Comparison of ENCODE assay signal across 11 cellular contexts in the genomic region with DNA sequence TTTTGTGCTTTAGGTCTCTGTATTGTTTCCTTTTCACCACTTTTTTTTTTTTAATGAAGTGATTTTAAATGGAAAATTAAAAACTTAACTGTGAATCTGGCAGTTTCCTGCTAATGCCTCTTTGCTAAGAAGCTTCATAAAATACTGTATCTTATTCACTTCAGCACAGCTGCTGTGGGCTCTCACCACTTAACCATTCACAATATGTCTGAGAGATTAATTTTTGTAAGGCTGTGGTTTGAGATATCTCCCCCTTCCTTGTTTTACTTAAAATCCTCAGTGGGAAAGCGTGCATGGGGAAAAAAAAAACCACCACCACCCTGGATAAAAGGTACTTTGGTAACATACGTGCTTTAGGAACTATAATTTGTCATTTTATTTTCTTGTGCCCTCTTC.
DNase-seq lines count a peak whose midpoint lies in the region; ATAC-seq, FAIRE-seq and TF ChIP-seq lines count a peak whose summit lies in the region.
"Had no signal": no experiment of that assay in that cellular context is flagged by ENCODE, and none has a peak within 500 bp of the region (broad histone marks: within the 10 kb centered on the region; RNA-seq: fewer than 3 reads in every experiment).

No MANE protein-coding gene starts in this region.

- no peak overlapping the region for H3K4me3 ChIP-seq in liver (ENCODE audit: low read depth in 1 of 3, low read length in 3 of 3)
- H3K4me3 ChIP-seq in HepG2 (replicated peaks in 1 of 3; ENCODE audit: insufficient read depth in 1 of 3, low read depth in 2 of 3, low read length in 3 of 3): no peak overlapping the region
- no peak overlapping the region for H3K4me3 ChIP-seq in mucosa of descending colon

- WGBS in liver: 82% methylated on average over 2 of the region's 2 CpGs
- WGBS in HepG2 (ENCODE audit: low lambda C conversion rate): 98% methylated on average over 2 of the region's 2 CpGs

- BruUV-seq in HepG2 (replicated peaks; lab: Mats Ljungman, UMichigan): no TSS peak

- H3K27ac Mint-ChIP-seq in activated T-helper 1 cell treated with anti-CD3 and anti-CD28 coated beads, Interleukin-12 subunit alpha, Interleukin-12 subunit beta, Interleukin-2, Interleukin-4 antibody, amounts not matched to agents 30 ng/mL and 10 ng/mL and 1 ng/mL, durations not matched to agents 14 hours and 24 hours and 36 hours: peak overlapping the region; percentile 93
- peak overlapping the region; percentile 94 for H3K27ac Mint-ChIP-seq in mesothelial cell of epicardium

- peak overlapping the region; percentile 47 for H3K4me3 Mint-ChIP-seq in activated T-helper 1 cell treated with anti-CD3 and anti-CD28 coated beads, Interleukin-12 subunit alpha, Interleukin-12 subunit beta, Interleukin-2, Interleukin-4 antibody, amounts not matched to agents 30 ng/mL and 10 ng/mL and 1 ng/mL, durations not matched to agents 14 hours and 24 hours and 36 hours
- H3K4me3 Mint-ChIP-seq in mesothelial cell of epicardium: no peak overlapping the region

- no peak for FAIRE-seq in HepG2 (lab: Jason Lieb, UNC)
- no peak for FAIRE-seq in RCC 7860 (lab: Jason Lieb, UNC)

- H3K79me2 ChIP-seq in HepG2 (ENCODE audit: insufficient read depth, low read length): no peaks in the 10 kb centered on the region

- no peak overlapping the region for H2AFZ ChIP-seq in HepG2 (ENCODE audit: low read length)

- ATAC-seq in HepG2 (no peak), GM21447 (IDR thresholded peaks at IDR 0.05; ENCODE audit: unreplicated experiment) (no peak), mucosa of descending colon (no peak)

- no peak overlapping the region for H3K4me2 ChIP-seq in HepG2 (ENCODE audit: low read depth, low read length)

- TF ChIP-seq EP300 in HepG2 (IDR thresholded peaks at IDR 0.05; ENCODE audit: low read depth in 2 of 2, low read length in 2 of 2) (no peak), HepG2 (CRISPR knock-in tag; IDR thresholded peaks at IDR 0.05; ENCODE audit: borderline replicate concordance) (no peak)

- H3K27me3 ChIP-seq in liver (ENCODE audit: control insufficient read depth in 4 of 4, insufficient read depth in 4 of 4, low read length in 3 of 4) (no peaks in the 10 kb centered on the region), HepG2 (ENCODE audit: control insufficient read depth in 1 of 2, insufficient read depth in 2 of 2, low read length in 2 of 2) (no peaks in the 10 kb centered on the region)
- H3K27me3 ChIP-seq: suprapubic skin had no signal

- no peaks in the 10 kb centered on the region for H3K9me3 Mint-ChIP-seq in activated T-helper 1 cell treated with anti-CD3 and anti-CD28 coated beads, Interleukin-12 subunit alpha, Interleukin-12 subunit beta, Interleukin-2, Interleukin-4 antibody, amounts not matched to agents 30 ng/mL and 10 ng/mL and 1 ng/mL, durations not matched to agents 14 hours and 24 hours and 36 hours
- H3K9me3 Mint-ChIP-seq in mesothelial cell of epicardium: no peaks in the 10 kb centered on the region

- TF ChIP-seq POLR2A in HepG2 (IDR thresholded peaks at IDR 0.05; ENCODE audit: insufficient read depth in 1 of 2, low read depth in 2 of 2, low read length in 2 of 2): no peak

- H3K9ac ChIP-seq in liver (ENCODE audit: low read depth in 1 of 2, low read length in 2 of 2) (no peak overlapping the region), HepG2 (ENCODE audit: insufficient read depth, low read depth, low read length) (no peak overlapping the region)

- TF ChIP-seq CTCF in liver (IDR thresholded peaks at IDR 0.05; ENCODE audit: low read depth, low read length, missing input control): no peak
- no peak for TF ChIP-seq CTCF in HepG2 (CRISPR knock-in tag; IDR thresholded peaks at IDR 0.05)
- no peak for TF ChIP-seq CTCF in mesothelial cell of epicardium (IDR thresholded peaks at IDR 0.05; ENCODE audit: unreplicated experiment)
- TF ChIP-seq CTCF in mucosa of descending colon (IDR thresholded peaks at IDR 0.05): no peak

- in situ Hi-C loops in HepG2 (cut with HindIII; ENCODE audit: extremely low pct_ligation_motif_present, low pct_unique_long_range_greater_than_20kb): no loop called here

- H3K36me3 Mint-ChIP-seq in activated T-helper 1 cell treated with anti-CD3 and anti-CD28 coated beads, Interleukin-12 subunit alpha, Interleukin-12 subunit beta, Interleukin-2, Interleukin-4 antibody, amounts not matched to agents 30 ng/mL and 10 ng/mL and 1 ng/mL, durations not matched to agents 14 hours and 24 hours and 36 hours (ENCODE audit: low read depth): peaks cover 59% of the 10 kb centered on the region
- H3K36me3 Mint-ChIP-seq in mesothelial cell of epicardium: no peaks in the 10 kb centered on the region

- TF ChIP-seq RAD21 in liver (IDR thresholded peaks at IDR 0.05) (no peak), HepG2 (CRISPR knock-in tag; IDR thresholded peaks at IDR 0.05) (no peak)

- no peaks in the 10 kb centered on the region for H4K20me1 ChIP-seq in HepG2 (ENCODE audit: insufficient read depth, low read length)

- CTCF ChIA-PET in HepG2 (lab: Yijun Ruan, JAX; ENCODE audit: low intra/inter-chr PET ratio, low total read pairs): no interaction called here

- no peak for DNase-seq in HepG2 (ENCODE audit: low spot score)
- no peak for DNase-seq in activated T-helper 1 cell treated with anti-CD3 and anti-CD28 coated beads, Interleukin-12 subunit alpha, Interleukin-12 subunit beta, Interleukin-2, Interleukin-4 antibody, amounts not matched to agents 30 ng/mL and 10 ng/mL and 1 ng/mL, durations not matched to agents 14 hours and 24 hours and 36 hours (ENCODE audit: low spot score)
- no peak for DNase-seq in mesothelial cell of epicardium (ENCODE audit: low spot score in 2 of 2, unreplicated experiment in 2 of 2)
- no peak for DNase-seq in iPS-NIHi11 (ENCODE audit: low spot score)
- no peak for DNase-seq in RCC 7860 (ENCODE audit: low spot score)
- no peak for DNase-seq in mucosa of descending colon
- DNase-seq: effector memory CD4-positive, alpha-beta T cell; NCI-H1417 treated with DMSO at 0.1 percent for 48 hours had no signal

- peak overlapping the region; percentile 37 to 74 for H3K27ac ChIP-seq in liver (ENCODE audit: low read depth in 1 of 2, low read length in 2 of 2)
- H3K27ac ChIP-seq in HepG2 (ENCODE audit: extremely low read length, insufficient read depth, low read length): no peak overlapping the region

- no peaks in the 10 kb centered on the region for H3K36me3 ChIP-seq in liver (ENCODE audit: control insufficient read depth in 4 of 4, insufficient read depth in 3 of 4, low read depth in 1 of 4, low read length in 3 of 4)
- no peaks in the 10 kb centered on the region for H3K36me3 ChIP-seq in HepG2 (replicated peaks in 1 of 2; ENCODE audit: control insufficient read depth in 1 of 2, insufficient read depth in 2 of 2, low read length in 2 of 2)
- no peaks in the 10 kb centered on the region for H3K36me3 ChIP-seq in mucosa of descending colon (ENCODE audit: low read depth)
- H3K36me3 ChIP-seq: suprapubic skin had no signal

- no peaks in the 10 kb centered on the region for H3K27me3 Mint-ChIP-seq in activated T-helper 1 cell treated with anti-CD3 and anti-CD28 coated beads, Interleukin-12 subunit alpha, Interleukin-12 subunit beta, Interleukin-2, Interleukin-4 antibody, amounts not matched to agents 30 ng/mL and 10 ng/mL and 1 ng/mL, durations not matched to agents 14 hours and 24 hours and 36 hours (ENCODE audit: insufficient read depth)
- H3K27me3 Mint-ChIP-seq in mesothelial cell of epicardium (ENCODE audit: low read depth): no peaks in the 10 kb centered on the region

- intact Hi-C loops in HepG2 (cut with micrococcal nuclease; ENCODE audit: unreplicated experiment) (no loop called here), mucosa of descending colon (cut with DNase I, micrococcal nuclease) (no loop called here)
- intact Hi-C loops in activated T-helper 1 cell treated with anti-CD3 and anti-CD28 coated beads, Interleukin-12 subunit alpha, Interleukin-12 subunit beta, Interleukin-2, Interleukin-4 antibody, amounts not matched to agents 30 ng/mL and 10 ng/mL and 1 ng/mL, durations not matched to agents 14 hours and 24 hours and 36 hours (cut with micrococcal nuclease): loop anchor here (1.0 to 2.0 kb wide), 7 partner anchors 34 to 242 kb away; no protein-coding TSS in a partner anchor

- H3K9me3 ChIP-seq in liver (ENCODE audit: control insufficient read depth in 4 of 4, low read length in 3 of 4) (no peaks in the 10 kb centered on the region), HepG2 (ENCODE audit: low read length) (no peaks in the 10 kb centered on the region), mucosa of descending colon (no peaks in the 10 kb centered on the region)
- H3K9me3 ChIP-seq: suprapubic skin had no signal

- H3K4me1 ChIP-seq in liver (ENCODE audit: control insufficient read depth in 4 of 4, insufficient read depth in 4 of 4, low read length in 3 of 4) (peaks cover 0 to 20% (median 12%) of the 10 kb centered on the region in 4 donors), HepG2 (ENCODE audit: insufficient read depth, low read length) (peaks cover 35% of the 10 kb centered on the region), mucosa of descending colon (ENCODE audit: low read depth) (peaks cover 53% of the 10 kb centered on the region)

- H3K4me1 Mint-ChIP-seq in activated T-helper 1 cell treated with anti-CD3 and anti-CD28 coated beads, Interleukin-12 subunit alpha, Interleukin-12 subunit beta, Interleukin-2, Interleukin-4 antibody, amounts not matched to agents 30 ng/mL and 10 ng/mL and 1 ng/mL, durations not matched to agents 14 hours and 24 hours and 36 hours (ENCODE audit: low read depth): peaks cover 100% of the 10 kb centered on the region
- peaks cover 76% of the 10 kb centered on the region for H3K4me1 Mint-ChIP-seq in mesothelial cell of epicardium

- POLR2A ChIA-PET in HepG2 (lab: Yijun Ruan, JAX): no interaction called here

TF ChIP-seq in liver, 16 proteins besides CTCF, POLR2A, EP300 and RAD21:
- TF ChIP-seq, protein P1, sequence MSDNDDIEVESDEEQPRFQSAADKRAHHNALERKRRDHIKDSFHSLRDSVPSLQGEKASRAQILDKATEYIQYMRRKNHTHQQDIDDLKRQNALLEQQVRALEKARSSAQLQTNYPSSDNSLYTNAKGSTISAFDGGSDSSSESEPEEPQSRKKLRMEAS (IDR thresholded peaks at IDR 0.05): no peak

TF ChIP-seq in HepG2, 621 proteins besides CTCF, POLR2A, EP300 and RAD21 (continues in another document):
- TF ChIP-seq, protein P2, sequence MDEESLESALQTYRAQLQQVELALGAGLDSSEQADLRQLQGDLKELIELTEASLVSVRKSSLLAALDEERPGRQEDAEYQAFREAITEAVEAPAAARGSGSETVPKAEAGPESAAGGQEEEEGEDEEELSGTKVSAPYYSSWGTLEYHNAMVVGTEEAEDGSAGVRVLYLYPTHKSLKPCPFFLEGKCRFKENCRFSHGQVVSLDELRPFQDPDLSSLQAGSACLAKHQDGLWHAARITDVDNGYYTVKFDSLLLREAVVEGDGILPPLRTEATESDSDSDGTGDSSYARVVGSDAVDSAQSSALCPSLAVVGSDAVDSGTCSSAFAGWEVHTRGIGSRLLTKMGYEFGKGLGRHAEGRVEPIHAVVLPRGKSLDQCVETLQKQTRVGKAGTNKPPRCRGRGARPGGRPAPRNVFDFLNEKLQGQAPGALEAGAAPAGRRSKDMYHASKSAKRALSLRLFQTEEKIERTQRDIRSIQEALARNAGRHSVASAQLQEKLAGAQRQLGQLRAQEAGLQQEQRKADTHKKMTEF (CRISPR knock-in tag; IDR thresholded peaks at IDR 0.05): no peak
- no peak for TF ChIP-seq KMT2A (CRISPR knock-in tag; IDR thresholded peaks at IDR 0.05)
